19 cellular contexts compared by ENCODE assay signal in the genomic region with DNA sequence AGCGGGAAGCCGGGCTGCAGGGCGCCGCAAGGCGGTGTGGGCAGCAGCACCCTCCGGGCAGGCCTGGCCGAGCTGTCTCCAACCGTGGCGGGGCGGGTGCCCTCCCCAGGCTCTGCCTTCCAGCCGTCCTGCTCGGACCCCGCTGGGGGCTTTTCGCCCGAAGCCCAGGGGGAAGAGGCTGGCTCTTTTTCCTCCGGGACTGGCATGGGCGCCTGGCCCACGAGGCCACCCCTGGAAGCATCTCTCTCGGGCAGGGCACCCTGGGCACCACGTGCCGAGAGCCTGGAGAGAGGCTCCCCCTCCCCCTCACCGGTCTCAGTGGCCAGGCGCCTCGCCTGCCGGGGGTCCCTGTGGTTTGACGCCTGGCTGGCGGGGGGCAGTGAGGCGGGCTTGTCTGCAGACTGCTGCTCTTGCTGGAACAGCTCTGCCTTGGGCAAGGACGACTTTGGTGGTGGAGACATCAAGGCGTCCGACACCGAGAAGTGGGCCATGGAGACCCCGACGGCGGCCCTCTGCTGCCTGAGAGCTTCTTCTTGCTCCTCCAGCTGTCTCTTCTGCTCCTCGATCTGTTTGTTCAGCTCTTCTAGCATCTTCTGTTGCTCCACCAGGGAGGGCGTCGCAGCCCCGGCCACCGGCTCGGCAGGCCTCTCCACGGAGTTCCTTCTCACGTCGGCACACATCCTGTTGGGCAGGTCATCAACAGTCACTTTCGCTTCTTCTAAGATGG. TPM values are rescaled to one million over a fixed set of nuclear protein-coding genes. Genes with fewer than 3 reads are reported as not detected.
A peak's percentile ranks its signal among the peaks of the same experiment; 100 is the strongest.
DNase-seq lines count a peak whose midpoint lies in the region; ATAC-seq, FAIRE-seq and TF ChIP-seq lines count a peak whose summit lies in the region.
"Had no signal": no experiment of that assay in that cellular context is flagged by ENCODE, and none has a peak within 500 bp of the region (broad histone marks: within the 10 kb centered on the region; RNA-seq: fewer than 3 reads in every experiment).

No MANE protein-coding gene starts in this region.

- no peak for ATAC-seq in activated naive CD8-positive, alpha-beta T cell treated with anti-CD3 and anti-CD28 coated beads, Interleukin-2, amount 50 U/mL, for 24 hours
- ATAC-seq in K562, result no peak
- ATAC-seq: A549, Panc1, Right ventricle myocardium inferior had no signal

- no peak overlapping the region for H3K4me3 ChIP-seq in K562
- H3K4me3 ChIP-seq: A549, SK-N-MC had no signal

- H3K9me3 Mint-ChIP-seq in activated naive CD8-positive, alpha-beta T cell treated with anti-CD3 and anti-CD28 coated beads for 36 hours, result no peaks in the 10 kb centered on the region
- no peaks in the 10 kb centered on the region for H3K9me3 Mint-ChIP-seq in activated naive CD8-positive, alpha-beta T cell treated with anti-CD3 and anti-CD28 coated beads, Interleukin-2, amount 50 U/mL, for 24 hours
- no peaks in the 10 kb centered on the region for H3K9me3 Mint-ChIP-seq in nephron progenitor cell
- no peaks in the 10 kb centered on the region for H3K9me3 Mint-ChIP-seq in activated CD4-positive, alpha-beta memory T cell treated with anti-CD3 and anti-CD28 coated beads, Interleukin-2, amount 10 ng/mL, durations not matched to agents 7 days and 5 days

- no peak overlapping the region for H3K4me3 Mint-ChIP-seq in activated naive CD8-positive, alpha-beta T cell treated with anti-CD3 and anti-CD28 coated beads for 36 hours
- no peak overlapping the region for H3K4me3 Mint-ChIP-seq in activated naive CD8-positive, alpha-beta T cell treated with anti-CD3 and anti-CD28 coated beads, Interleukin-2, amount 50 U/mL, for 24 hours
- H3K4me3 Mint-ChIP-seq in nephron progenitor cell, result no peak overlapping the region
- no peak overlapping the region for H3K4me3 Mint-ChIP-seq in activated CD4-positive, alpha-beta memory T cell treated with anti-CD3 and anti-CD28 coated beads, Interleukin-2, amount 10 ng/mL, durations not matched to agents 7 days and 5 days

- 95% methylated on average over 22 of the region's 45 CpGs for WGBS in K562 (ENCODE audit: insufficient coverage, low coverage, missing lambda C conversion rate)

- intact Hi-C loops in K562 (cut with micrococcal nuclease), result no loop called here

- peaks cover 2% of the 10 kb centered on the region for H3K4me1 Mint-ChIP-seq in activated naive CD8-positive, alpha-beta T cell treated with anti-CD3 and anti-CD28 coated beads for 36 hours
- no peaks in the 10 kb centered on the region for H3K4me1 Mint-ChIP-seq in activated naive CD8-positive, alpha-beta T cell treated with anti-CD3 and anti-CD28 coated beads, Interleukin-2, amount 50 U/mL, for 24 hours
- H3K4me1 Mint-ChIP-seq in nephron progenitor cell, result peaks cover 47% of the 10 kb centered on the region
- H3K4me1 Mint-ChIP-seq in activated CD4-positive, alpha-beta memory T cell treated with anti-CD3 and anti-CD28 coated beads, Interleukin-2, amount 10 ng/mL, durations not matched to agents 7 days and 5 days, result no peaks in the 10 kb centered on the region

- H3K9me3 ChIP-seq in K562 (replicated peaks; ENCODE audit: control insufficient read depth, insufficient read depth, low read depth, low read length), result no peaks in the 10 kb centered on the region
- H3K9me3 ChIP-seq: A549 had no signal

- no peak for TF ChIP-seq EP300 in K562 (IDR thresholded peaks at IDR 0.05; ENCODE audit: low read length)

- no peak overlapping the region for H3K4me2 ChIP-seq in K562 (ENCODE audit: insufficient read depth, low read length)
- H3K4me2 ChIP-seq: A549 had no signal

- no peaks in the 10 kb centered on the region for H3K27me3 ChIP-seq in K562 (ENCODE audit: control insufficient read depth in 2 of 2, insufficient read depth in 2 of 2, low read length in 2 of 2)

- peaks cover 2% of the 10 kb centered on the region for H3K36me3 Mint-ChIP-seq in activated naive CD8-positive, alpha-beta T cell treated with anti-CD3 and anti-CD28 coated beads for 36 hours
- peaks cover 4% of the 10 kb centered on the region for H3K36me3 Mint-ChIP-seq in activated naive CD8-positive, alpha-beta T cell treated with anti-CD3 and anti-CD28 coated beads, Interleukin-2, amount 50 U/mL, for 24 hours (ENCODE audit: low read depth)
- peaks cover 30% of the 10 kb centered on the region for H3K36me3 Mint-ChIP-seq in nephron progenitor cell (ENCODE audit: low read depth)
- H3K36me3 Mint-ChIP-seq in activated CD4-positive, alpha-beta memory T cell treated with anti-CD3 and anti-CD28 coated beads, Interleukin-2, amount 10 ng/mL, durations not matched to agents 7 days and 5 days (ENCODE audit: low read depth), result peaks cover 14% of the 10 kb centered on the region

- H3K27me3 Mint-ChIP-seq in activated naive CD8-positive, alpha-beta T cell treated with anti-CD3 and anti-CD28 coated beads for 36 hours, result no peaks in the 10 kb centered on the region
- no peaks in the 10 kb centered on the region for H3K27me3 Mint-ChIP-seq in activated naive CD8-positive, alpha-beta T cell treated with anti-CD3 and anti-CD28 coated beads, Interleukin-2, amount 50 U/mL, for 24 hours
- peaks cover 12% of the 10 kb centered on the region for H3K27me3 Mint-ChIP-seq in nephron progenitor cell (ENCODE audit: low read depth, poor library complexity)
- no peaks in the 10 kb centered on the region for H3K27me3 Mint-ChIP-seq in activated CD4-positive, alpha-beta memory T cell treated with anti-CD3 and anti-CD28 coated beads, Interleukin-2, amount 10 ng/mL, durations not matched to agents 7 days and 5 days

- peaks cover 25% of the 10 kb centered on the region; the same call in 1 of the 3 replicates for H3K36me3 ChIP-seq in K562 (ENCODE audit: control insufficient read depth, insufficient read depth, low read length)

- POLR2A ChIA-PET in K562 (lab: Yijun Ruan, JAX), result no interaction called here
- POLR2A ChIA-PET in activated CD4-positive, alpha-beta memory T cell treated with anti-CD3 and anti-CD28 coated beads, Interleukin-2, amount 10 ng/mL, durations not matched to agents 7 days and 5 days (lab: Charles Lee), result no interaction called here

- H3K9me1 ChIP-seq in K562 (ENCODE audit: control insufficient read depth, insufficient read depth, low read length), result peaks cover 4% of the 10 kb centered on the region

- H2AFZ ChIP-seq in K562 (ENCODE audit: low read depth, low read length), result no peak overlapping the region

- TF ChIP-seq POLR2A in K562 (conservative IDR thresholded peaks at IDR 0.05), result no peak

- H4K20me1 ChIP-seq in K562 (replicated peaks; ENCODE audit: control insufficient read depth, insufficient read depth, low read length), result no peaks in the 10 kb centered on the region

- H3K79me2 ChIP-seq in K562 (ENCODE audit: control insufficient read depth, insufficient read depth, low read length), result no peaks in the 10 kb centered on the region

- no peak for DNase-seq in activated naive CD8-positive, alpha-beta T cell treated with anti-CD3 and anti-CD28 coated beads for 36 hours
- DNase-seq in activated naive CD8-positive, alpha-beta T cell treated with anti-CD3 and anti-CD28 coated beads, Interleukin-2, amount 50 U/mL, for 24 hours, result no peak
- DNase-seq in K562 (ENCODE audit: extremely low read depth in 1 of 4, low spot score in 3 of 4) (no peak), nephron progenitor cell (no peak), NOMO-1 treated with dmso at 0.1 percent for 144 hours (lab: John Stamatoyannopoulos, UW; ENCODE audit: unreplicated experiment) (no peak), NCI-H510A treated with DMSO at 0.1 percent for 48 hours (lab: John Stamatoyannopoulos, UW) (no peak), ecto neural progenitor cell (ENCODE audit: low spot score) (no peak)
- no peak for DNase-seq in activated CD4-positive, alpha-beta memory T cell treated with anti-CD3 and anti-CD28 coated beads, Interleukin-2, amount 10 ng/mL, durations not matched to agents 7 days and 5 days
- DNase-seq: EL, KG1, NCI-H1048, NCI-H146, NCI-H2081, NCI-H524 had no signal

- no peak for FAIRE-seq in K562 (lab: Jason Lieb, UNC)
- FAIRE-seq: A549 had no signal

- peaks cover 3 to 46% of the 10 kb centered on the region in 2 experiments; a peak in 4 of 5 replicates for H3K4me1 ChIP-seq in K562 (replicated peaks in 1 of 2; ENCODE audit: control insufficient read depth in 2 of 2, insufficient read depth in 2 of 2, low read length in 2 of 2)

- no peak for TF ChIP-seq RAD21 in K562 (CRISPR knock-in tag; conservative IDR thresholded peaks at IDR 0.05 in 1 of 2, IDR thresholded peaks at IDR 0.05 in 1 of 2)

- CTCF ChIA-PET in K562 (lab: Yijun Ruan, JAX; ENCODE audit: low intra/inter-chr PET ratio), result no interaction called here
- CTCF ChIA-PET in activated CD4-positive, alpha-beta memory T cell treated with anti-CD3 and anti-CD28 coated beads, Interleukin-2, amount 10 ng/mL, durations not matched to agents 7 days and 5 days (lab: Charles Lee), result no interaction called here

- H3K27ac Mint-ChIP-seq in activated naive CD8-positive, alpha-beta T cell treated with anti-CD3 and anti-CD28 coated beads for 36 hours, result peak overlapping the region; percentile 26
- no peak overlapping the region for H3K27ac Mint-ChIP-seq in activated naive CD8-positive, alpha-beta T cell treated with anti-CD3 and anti-CD28 coated beads, Interleukin-2, amount 50 U/mL, for 24 hours
- H3K27ac Mint-ChIP-seq in nephron progenitor cell, result peak overlapping the region; percentile 52
- no peak overlapping the region for H3K27ac Mint-ChIP-seq in activated CD4-positive, alpha-beta memory T cell treated with anti-CD3 and anti-CD28 coated beads, Interleukin-2, amount 10 ng/mL, durations not matched to agents 7 days and 5 days

- in situ Hi-C loops in K562 (cut with MboI), result no loop called here

- TF ChIP-seq CTCF in K562 (IDR thresholded peaks at IDR 0.05 in 2 of 3, conservative IDR thresholded peaks at IDR 0.05 in 1 of 3; ENCODE audit: insufficient read depth in 2 of 3, low read depth in 1 of 3, low read length in 3 of 3), result no peak
- TF ChIP-seq CTCF in nephron progenitor cell (IDR thresholded peaks at IDR 0.05), result no peak

- H3K27ac ChIP-seq in K562 (ENCODE audit: extremely low read depth, low read depth, low read length), result no peak overlapping the region
- H3K27ac ChIP-seq: A549, C4-2B, SK-N-MC had no signal

- BruUV-seq in K562 (replicated peaks; lab: Mats Ljungman, UMichigan), result no TSS peak

- no peak overlapping the region for H3K9ac ChIP-seq in K562 (ENCODE audit: insufficient read depth in 1 of 2, low read depth in 2 of 2, low read length in 2 of 2)

RNA-seq across cellular contexts. Expression of gene TCFL5, which starts 19.5 kb away (rescaled TPM):
- 1 to 10 TPM; 5.4 to 5.8 TPM for total RNA-seq in activated naive CD8-positive, alpha-beta T cell treated with anti-CD3 and anti-CD28 coated beads for 36 hours
- 13.1 and 14.9 TPM in 2 replicates for total RNA-seq in K562 (2011; cell fraction: chromatin; rRNA removed; ENCODE audit: low replicate concordance)
- total RNA-seq in K562 (2011; cell fraction: nucleolus; rRNA removed), result 7.5 and 9.5 TPM in 2 replicates
- total RNA-seq in K562 (2011; cell fraction: nucleoplasm; rRNA removed), result 8.6 and 8.8 TPM in 2 replicates
- 11.1 and 11.2 TPM in 2 replicates for total RNA-seq in K562 (2014; rRNA removed)
- 7.4 and 7.9 TPM in 2 replicates for total RNA-seq in K562 (2014; rRNA removed; fragmentation: Illumina TruSeq; extraction: Trizol)
- 9.2 and 10.2 TPM in 2 replicates for total RNA-seq in K562 (2015; rRNA removed; fragmentation: Illumina TruSeq; extraction: Trizol)
- total RNA-seq in K562 (2021), result 11.1 and 12.6 TPM in 2 replicates
- 8.5 and 12.2 TPM in 2 replicates for polyA plus RNA-seq in K562 (2011; rRNA removed)
- 4.3 and 4.4 TPM in 2 replicates for polyA plus RNA-seq in K562 (2011; cell fraction: cytosol; rRNA removed)
- polyA plus RNA-seq in K562 (2011; cell fraction: nucleus; rRNA removed), result 8.0 and 8.3 TPM in 2 replicates
- polyA plus RNA-seq in K562 (2012), result 6.7 and 8.1 TPM in 2 replicates
- 5.9 and 7.9 TPM in 2 replicates for polyA plus RNA-seq in K562 (2014; fragmentation: Illumina TruSeq; extraction: Trizol)
- polyA plus RNA-seq in K562 (2014; fragmentation: Nextera tagmentation; extraction: Ambion mirVana), result 1 to 10 TPM in 1 of 2 experiments, under 1 TPM in 1; 1.00 to 1.1 TPM
- polyA plus RNA-seq in K562 (2014; rRNA removed), result 9.1 and 10.5 TPM in 2 replicates
- 6.6 and 6.8 TPM in 2 replicates for polyA minus RNA-seq in K562 (2011; rRNA and poly(A)+ RNA removed)
- polyA minus RNA-seq in K562 (2011; cell fraction: cytosol; rRNA and poly(A)+ RNA removed), result 3.8 and 6.5 TPM in 2 replicates
- polyA minus RNA-seq in K562 (2011; cell fraction: nucleus; rRNA and poly(A)+ RNA removed), result 1.9 and 3.9 TPM in 2 replicates
- 1 to 10 TPM; 6.0 to 6.2 TPM for total RNA-seq in activated CD4-positive, alpha-beta memory T cell treated with anti-CD3 and anti-CD28 coated beads, Interleukin-2, amount 10 ng/mL, durations not matched to agents 7 days and 5 days

RNA-seq across cellular contexts. Expression of gene DIDO1, which starts 45.2 kb away (rescaled TPM):
- total RNA-seq in activated naive CD8-positive, alpha-beta T cell treated with anti-CD3 and anti-CD28 coated beads for 36 hours, result 10 to 100 TPM; 46.3 to 47.2 TPM
- 117 and 149 TPM in 2 replicates for total RNA-seq in K562 (2011; cell fraction: chromatin; rRNA removed; ENCODE audit: low replicate concordance)
- 70.2 and 72.0 TPM in 2 replicates for total RNA-seq in K562 (2011; cell fraction: nucleolus; rRNA removed)
- 82.5 and 92.1 TPM in 2 replicates for total RNA-seq in K562 (2011; cell fraction: nucleoplasm; rRNA removed)
- total RNA-seq in K562 (2014; rRNA removed), result 31.2 and 36.7 TPM in 2 replicates
- 22.2 and 23.4 TPM in 2 replicates for total RNA-seq in K562 (2014; rRNA removed; fragmentation: Illumina TruSeq; extraction: Trizol)
- 26.8 and 27.1 TPM in 2 replicates for total RNA-seq in K562 (2015; rRNA removed; fragmentation: Illumina TruSeq; extraction: Trizol)
- 38.2 and 43.6 TPM in 2 replicates for total RNA-seq in K562 (2021)
- 40.5 and 50.2 TPM in 2 replicates for polyA plus RNA-seq in K562 (2011; rRNA removed)
- polyA plus RNA-seq in K562 (2011; cell fraction: cytosol; rRNA removed), result 31.2 and 58.5 TPM in 2 replicates
- polyA plus RNA-seq in K562 (2011; cell fraction: nucleus; rRNA removed), result 256 and 286 TPM in 2 replicates
- 23.7 and 36.2 TPM in 2 replicates for polyA plus RNA-seq in K562 (2012)
- polyA plus RNA-seq in K562 (2014; fragmentation: Illumina TruSeq; extraction: Trizol), result 37.4 and 37.9 TPM in 2 replicates
- polyA plus RNA-seq in K562 (2014; fragmentation: Nextera tagmentation; extraction: Ambion mirVana), result 1 to 10 TPM; 4.4 to 4.8 TPM
- polyA plus RNA-seq in K562 (2014; rRNA removed), result 44.3 and 46.8 TPM in 2 replicates
- 32.2 and 34.2 TPM in 2 replicates for polyA minus RNA-seq in K562 (2011; rRNA and poly(A)+ RNA removed)
- polyA minus RNA-seq in K562 (2011; cell fraction: cytosol; rRNA and poly(A)+ RNA removed), result 13.9 and 15.7 TPM in 2 replicates
- 35.7 and 49.3 TPM in 2 replicates for polyA minus RNA-seq in K562 (2011; cell fraction: nucleus; rRNA and poly(A)+ RNA removed)
- 10 to 100 TPM; 62.2 to 66.2 TPM for total RNA-seq in activated CD4-positive, alpha-beta memory T cell treated with anti-CD3 and anti-CD28 coated beads, Interleukin-2, amount 10 ng/mL, durations not matched to agents 7 days and 5 days

RNA-seq across cellular contexts. Expression of gene GID8, which starts 56.8 kb away (rescaled TPM):
- 10 to 100 TPM; 47.6 to 48.5 TPM for total RNA-seq in activated naive CD8-positive, alpha-beta T cell treated with anti-CD3 and anti-CD28 coated beads for 36 hours
- 26.6 and 28.0 TPM in 2 replicates for total RNA-seq in K562 (2011; cell fraction: chromatin; rRNA removed; ENCODE audit: low replicate concordance)
- 15.2 and 19.5 TPM in 2 replicates for total RNA-seq in K562 (2011; cell fraction: nucleolus; rRNA removed)
- 23.8 and 32.1 TPM in 2 replicates for total RNA-seq in K562 (2011; cell fraction: nucleoplasm; rRNA removed)
- total RNA-seq in K562 (2014; rRNA removed) (22.2 and 26.0 TPM in 2 replicates), K562 (2014; rRNA removed; fragmentation: Illumina TruSeq; extraction: Trizol) (21.8 and 23.4 TPM in 2 replicates), K562 (2015; rRNA removed; fragmentation: Illumina TruSeq; extraction: Trizol) (22.4 and 23.0 TPM in 2 replicates), K562 (2021) (29.0 and 31.6 TPM in 2 replicates)
- polyA plus RNA-seq in K562 (2011; rRNA removed) (24.6 and 26.3 TPM in 2 replicates), K562 (2014; fragmentation: Illumina TruSeq; extraction: Trizol) (22.2 TPM in 2 replicates), K562 (2014; fragmentation: Nextera tagmentation; extraction: Ambion mirVana) (10 to 100 TPM in 1 of 2 experiments, 1 to 10 TPM in 1; 7.5 to 12.9 TPM), K562 (2014; rRNA removed) (24.9 and 25.7 TPM in 2 replicates)
- 20.8 and 25.4 TPM in 2 replicates for polyA plus RNA-seq in K562 (2011; cell fraction: cytosol; rRNA removed)
- polyA plus RNA-seq in K562 (2011; cell fraction: nucleus; rRNA removed), result 19.8 and 21.7 TPM in 2 replicates
- 21.3 and 23.2 TPM in 2 replicates for polyA plus RNA-seq in K562 (2012)
- 31.4 and 32.6 TPM in 2 replicates for polyA minus RNA-seq in K562 (2011; rRNA and poly(A)+ RNA removed)
- 15.6 and 17.0 TPM in 2 replicates for polyA minus RNA-seq in K562 (2011; cell fraction: cytosol; rRNA and poly(A)+ RNA removed)
- 6.1 and 10.0 TPM in 2 replicates for polyA minus RNA-seq in K562 (2011; cell fraction: nucleus; rRNA and poly(A)+ RNA removed)
- 10 to 100 TPM; 31.9 to 32.8 TPM for total RNA-seq in activated CD4-positive, alpha-beta memory T cell treated with anti-CD3 and anti-CD28 coated beads, Interleukin-2, amount 10 ng/mL, durations not matched to agents 7 days and 5 days

Comparison
In these comparisons a context has a peak if more than half of its experiments do, and no peak if none do; other contexts are left out.
1. H3K27ac Mint-ChIP-seq: peak in activated naive CD8-positive, alpha-beta T cell treated with anti-CD3 and anti-CD28 coated beads for 36 hours (single experiment) and nephron progenitor cell (single experiment); none in activated naive CD8-positive, alpha-beta T cell treated with anti-CD3 and anti-CD28 coated beads, Interleukin-2, amount 50 U/mL, for 24 hours (single experiment) and activated CD4-positive, alpha-beta memory T cell treated with anti-CD3 and anti-CD28 coated beads, Interleukin-2, amount 10 ng/mL, durations not matched to agents 7 days and 5 days (single experiment).